ENCODE assay signal across 9 cellular contexts in genomic region chr2:23449413-23449812, GRCh38.
A peak's percentile ranks its signal among the peaks of the same experiment; 100 is the strongest.
DNase-seq lines count a peak whose midpoint lies in the region; ATAC-seq and TF ChIP-seq lines count a peak whose summit lies in the region.
"Had no signal": no experiment of that assay in that cellular context is flagged by ENCODE, and none has a peak within 500 bp of the region (broad histone marks: within the 10 kb centered on the region; RNA-seq: fewer than 3 reads in every experiment).

No MANE protein-coding gene starts in this region.

- in situ Hi-C loops in KBM-7 (cut with MboI; ENCODE audit: low pct_unique_long_range_greater_than_20kb, low sequenced_read_pairs): no loop called here

- ATAC-seq in HG02798 (IDR thresholded peaks at IDR 0.05; ENCODE audit: poor library complexity, unreplicated experiment): peak; percentile 86

- H3K27ac ChIP-seq in endodermal cell (ENCODE audit: low read depth, low read length): no peak overlapping the region
- H3K27ac ChIP-seq: neutrophil had no signal

- no peaks in the 10 kb centered on the region for H3K4me1 Mint-ChIP-seq in endodermal cell

- DNase-seq in GM19238 (ENCODE audit: insufficient read length, low spot score): peak; percentile 27
- DNase-seq in KBM-7: peak; percentile 61
- DNase-seq in pons (ENCODE audit: low spot score): peak; percentile 24
- no peak for DNase-seq in activated gamma-delta T cell (lab: John Stamatoyannopoulos, UW)
- no peak for DNase-seq in NCI-H524 (lab: John Stamatoyannopoulos, UW)
- DNase-seq in endodermal cell: no peak
- no peak for DNase-seq in amniotic stem cell (lab: John Stamatoyannopoulos, UW)

- H3K27ac Mint-ChIP-seq in endodermal cell: no peak overlapping the region

- no peaks in the 10 kb centered on the region for H3K9me3 Mint-ChIP-seq in endodermal cell

- no peak for TF ChIP-seq CTCF in endodermal cell (conservative IDR thresholded peaks at IDR 0.05)

- H3K4me1 ChIP-seq in endodermal cell (ENCODE audit: control insufficient read depth, insufficient read depth, low read length): peaks cover 2% of the 10 kb centered on the region

- no peaks in the 10 kb centered on the region for H3K27me3 Mint-ChIP-seq in endodermal cell (ENCODE audit: insufficient read depth)

- H3K36me3 ChIP-seq in endodermal cell (ENCODE audit: control insufficient read depth, insufficient read depth, low read length): no peaks in the 10 kb centered on the region
- H3K36me3 ChIP-seq: neutrophil had no signal

- H3K9ac ChIP-seq in endodermal cell (ENCODE audit: extremely low read depth, low read length, poor library complexity, severe bottlenecking): no peak overlapping the region

- no peaks in the 10 kb centered on the region for H3K36me3 Mint-ChIP-seq in endodermal cell (ENCODE audit: low read depth)

- H3K4me3 Mint-ChIP-seq in endodermal cell: no peak overlapping the region

- no peaks in the 10 kb centered on the region for H3K9me3 ChIP-seq in endodermal cell (ENCODE audit: control insufficient read depth, low read length)
- H3K9me3 ChIP-seq: neutrophil had no signal

- H3K27me3 ChIP-seq in endodermal cell (ENCODE audit: control insufficient read depth, insufficient read depth, low read length, poor library complexity, severe bottlenecking): no peaks in the 10 kb centered on the region

- no peak overlapping the region for H3K4me3 ChIP-seq in endodermal cell (ENCODE audit: low read length)

Comparison
In these comparisons a context has a peak if more than half of its experiments do, and no peak if none do; other contexts are left out.
1. DNase-seq: peak in GM19238 (single experiment), KBM-7 (single experiment) and pons (single experiment); none in activated gamma-delta T cell (single experiment), NCI-H524 (0 of 2), endodermal cell (single experiment) and amniotic stem cell (single experiment).